In genomic region chr16:31142109-31143035, GRCh38 we compare ENCODE assay signal across 1 cellular context.
TF ChIP-seq lines count a peak whose summit lies in the region.

No MANE protein-coding gene starts in this region.

TF ChIP-seq in HepG2, 621 proteins besides CTCF, POLR2A, EP300 and RAD21 (continued from another document and continues in another):
- TF ChIP-seq KIAA2018 (CRISPR knock-in tag; IDR thresholded peaks at IDR 0.05; ENCODE audit: borderline replicate concordance) (no peak), HDAC6 (IDR thresholded peaks at IDR 0.05; ENCODE audit: low read depth, low read length) (no peak), NFRKB (IDR thresholded peaks at IDR 0.05) (no peak), NCOA2 (CRISPR knock-in tag; IDR thresholded peaks at IDR 0.05) (peak; percentile 20; the same call in 1 of the 2 replicates), REXO4 (CRISPR knock-in tag; IDR thresholded peaks at IDR 0.05; ENCODE audit: borderline replicate concordance) (no peak), ZFP91 (CRISPR knock-in tag; IDR thresholded peaks at IDR 0.05; ENCODE audit: borderline replicate concordance) (peak; percentile 39; the same call in 1 of the 2 replicates), JDP2 (CRISPR knock-in tag; IDR thresholded peaks at IDR 0.05; ENCODE audit: borderline replicate concordance) (no peak; the same call in 1 of the 2 replicates), NCOA5 (CRISPR knock-in tag; IDR thresholded peaks at IDR 0.05) (no peak), SIN3A (IDR thresholded peaks at IDR 0.05; ENCODE audit: borderline replicate concordance, low read depth, low read length) (0 out of 2 replicates have a peak, but pooled peaks have one; percentile 3), NONO (IDR thresholded peaks at IDR 0.05) (no peak), NONO (CRISPR knock-in tag; conservative IDR thresholded peaks at IDR 0.05) (peak; percentile 88), SKIL (CRISPR knock-in tag; IDR thresholded peaks at IDR 0.05; ENCODE audit: borderline replicate concordance) (no peak), HNRNPK (IDR thresholded peaks at IDR 0.05; ENCODE audit: low read depth, low read length, poor library complexity, severe bottlenecking) (peak; percentile 92), TFDP2 (CRISPR knock-in tag; IDR thresholded peaks at IDR 0.05) (peak; percentile 88), SSRP1 (CRISPR knock-in tag; IDR thresholded peaks at IDR 0.05) (no peak), MLX (CRISPR knock-in tag; IDR thresholded peaks at IDR 0.05) (no peak; the same call in 1 of the 2 replicates), ZNF776 (CRISPR knock-in tag; IDR thresholded peaks at IDR 0.05) (no peak; the same call in 1 of the 2 replicates), PREB (CRISPR knock-in tag; IDR thresholded peaks at IDR 0.05) (no peak; the same call in 1 of the 2 replicates), AKAP8 (CRISPR knock-in tag; IDR thresholded peaks at IDR 0.05) (peak; percentile 58; the same call in 1 of the 2 replicates), ZC3H13 (CRISPR knock-in tag; IDR thresholded peaks at IDR 0.05) (0 out of 2 replicates have a peak, but pooled peaks have one; percentile 62), TERF1 (CRISPR knock-in tag; IDR thresholded peaks at IDR 0.05) (no peak), ZNF225 (CRISPR knock-in tag; IDR thresholded peaks at IDR 0.05) (no peak), ZNF501 (CRISPR knock-in tag; IDR thresholded peaks at IDR 0.05) (peak; percentile 89), PTBP1 (IDR thresholded peaks at IDR 0.05; ENCODE audit: low read depth, low read length, poor library complexity, severe bottlenecking) (no peak), ZNF780A (CRISPR knock-in tag; IDR thresholded peaks at IDR 0.05) (no peak), CSRNP2 (CRISPR knock-in tag; conservative IDR thresholded peaks at IDR 0.05; ENCODE audit: low read depth) (no peak), SMARCE1 (IDR thresholded peaks at IDR 0.05; ENCODE audit: borderline replicate concordance) (no peak), ZSCAN9 (CRISPR knock-in tag; IDR thresholded peaks at IDR 0.05; ENCODE audit: borderline replicate concordance) (0 out of 2 replicates have a peak, but pooled peaks have one; percentile 56), NAIF1 (CRISPR knock-in tag; IDR thresholded peaks at IDR 0.05; ENCODE audit: borderline replicate concordance) (no peak), ATF6 (CRISPR knock-in tag; conservative IDR thresholded peaks at IDR 0.05) (no peak), MED1 (CRISPR knock-in tag; IDR thresholded peaks at IDR 0.05) (peak; percentile 74), RARA (CRISPR knock-in tag; IDR thresholded peaks at IDR 0.05) (peak; percentile 46), ZNF766 (CRISPR knock-in tag; IDR thresholded peaks at IDR 0.05; ENCODE audit: borderline replicate concordance) (no peak), CAMTA2 (CRISPR knock-in tag; IDR thresholded peaks at IDR 0.05; ENCODE audit: borderline replicate concordance) (no peak), ZNF839 (CRISPR knock-in tag; IDR thresholded peaks at IDR 0.05; ENCODE audit: borderline replicate concordance) (no peak), ZNF484 (CRISPR knock-in tag; IDR thresholded peaks at IDR 0.05; ENCODE audit: borderline replicate concordance, low read depth) (no peak), ZNF670 (CRISPR knock-in tag; IDR thresholded peaks at IDR 0.05; ENCODE audit: borderline replicate concordance) (no peak), POGZ (CRISPR knock-in tag; IDR thresholded peaks at IDR 0.05) (peak; percentile 66; the same call in 1 of the 2 replicates), AHR (CRISPR knock-in tag; IDR thresholded peaks at IDR 0.05) (peak; percentile 88; the same call in 1 of the 2 replicates), ARNT2 (CRISPR knock-in tag; IDR thresholded peaks at IDR 0.05; ENCODE audit: low read depth) (peak; percentile 83), ZNF235 (CRISPR knock-in tag; IDR thresholded peaks at IDR 0.05; ENCODE audit: borderline replicate concordance) (peak; percentile 74; the same call in 1 of the 2 replicates), PRPF4 (IDR thresholded peaks at IDR 0.05; ENCODE audit: low read depth, low read length, poor library complexity, severe bottlenecking) (no peak)
